ENCODE assay signal across 8 cellular contexts in genomic region chr2:176582990-176583481, GRCh38.
A peak's percentile ranks its signal among the peaks of the same experiment; 100 is the strongest.
DNase-seq lines count a peak whose midpoint lies in the region; ATAC-seq, FAIRE-seq and TF ChIP-seq lines count a peak whose summit lies in the region.

No MANE protein-coding gene starts in this region.

- H3K36me3 ChIP-seq in IMR-90 (ENCODE audit: control insufficient read depth, insufficient read depth, low read length) (no peaks in the 10 kb centered on the region), bronchial epithelial cell (ENCODE audit: control insufficient read depth, insufficient read depth, low read length) (no peaks in the 10 kb centered on the region), Karpas-422 (ENCODE audit: insufficient read depth, low read length) (no peaks in the 10 kb centered on the region)

- POLR2A ChIA-PET in IMR-90 (lab: Charles Lee; ENCODE audit: unreplicated experiment), result no interaction called here

- TF ChIP-seq POLR2A in IMR-90 (IDR thresholded peaks at IDR 0.05; ENCODE audit: low read depth, low read length), result no peak

- no peak overlapping the region for H3K4ac ChIP-seq in IMR-90 (ENCODE audit: low read depth, low read length)

- no peak overlapping the region for H2BK15ac ChIP-seq in IMR-90 (ENCODE audit: low read depth, low read length)

- H3K14ac ChIP-seq in IMR-90 (replicated peaks; ENCODE audit: low read depth, low read length), result no peak overlapping the region

- H3K4me1 Mint-ChIP-seq in mesothelial cell of epicardium, result peaks cover 36% of the 10 kb centered on the region

- H3K27me3 ChIP-seq in IMR-90 (ENCODE audit: control insufficient read depth, insufficient read depth, low read length), result no peaks in the 10 kb centered on the region; the same call in 1 of the 2 replicates
- no peaks in the 10 kb centered on the region for H3K27me3 ChIP-seq in bronchial epithelial cell (ENCODE audit: control insufficient read depth, insufficient read depth, low read length)
- H3K27me3 ChIP-seq in Karpas-422 (ENCODE audit: low read length), result no peaks in the 10 kb centered on the region

- H3K23ac ChIP-seq in IMR-90 (ENCODE audit: low read depth, low read length), result no peak overlapping the region

- BruUV-seq in IMR-90 (replicated peaks; lab: Mats Ljungman, UMichigan), result no TSS peak

- no peak overlapping the region for H2AK5ac ChIP-seq in IMR-90 (ENCODE audit: low read depth, low read length)

- H4K8ac ChIP-seq in IMR-90 (ENCODE audit: low read depth in 2 of 2, low read length in 2 of 2), result no peak overlapping the region

- H4K20me1 ChIP-seq in IMR-90 (ENCODE audit: insufficient read depth, low read length) (no peaks in the 10 kb centered on the region), Karpas-422 (ENCODE audit: insufficient read depth, low read depth, low read length) (no peaks in the 10 kb centered on the region)

- intact Hi-C loops in IMR-90 (cut with micrococcal nuclease), result no loop called here

- H3K18ac ChIP-seq in IMR-90 (ENCODE audit: low read depth, low read length), result no peak overlapping the region

- H3K56ac ChIP-seq in IMR-90 (ENCODE audit: extremely low read depth, insufficient read depth, low read length), result no peak overlapping the region

- H3K4me3 ChIP-seq in AG10803 (ENCODE audit: low read length), result no peak overlapping the region
- no peak overlapping the region for H3K4me3 ChIP-seq in IMR-90 (ENCODE audit: insufficient read depth, low read depth, low read length)
- H3K4me3 ChIP-seq in bronchial epithelial cell (ENCODE audit: low read depth, low read length), result no peak overlapping the region
- H3K4me3 ChIP-seq in Karpas-422 (ENCODE audit: low read length), result no peak overlapping the region

- no peak overlapping the region for H2AK9ac ChIP-seq in IMR-90 (replicated peaks; ENCODE audit: low read depth, low read length, poor library complexity)

- no peaks in the 10 kb centered on the region for H3K9me2 ChIP-seq in Karpas-422 (replicated peaks; ENCODE audit: insufficient read depth, low read length)

- no peak overlapping the region for H3K9ac ChIP-seq in IMR-90 (ENCODE audit: low read depth, low read length)
- no peak overlapping the region for H3K9ac ChIP-seq in Karpas-422 (ENCODE audit: low read length)

- no peak overlapping the region for H4K5ac ChIP-seq in IMR-90 (ENCODE audit: low read depth, low read length)

- H3K27ac Mint-ChIP-seq in mesothelial cell of epicardium, result peak overlapping the region; percentile 89

- H2AFZ ChIP-seq in IMR-90 (replicated peaks; ENCODE audit: low read length, poor library complexity) (no peak overlapping the region), Karpas-422 (ENCODE audit: low read length) (no peak overlapping the region)

- FAIRE-seq in bronchial epithelial cell (lab: Jason Lieb, UNC), result no peak

- CTCF ChIA-PET in IMR-90 (lab: Yijun Ruan, JAX), result interaction anchor here (0.7 to 1.5 kb wide), 3 partner anchors 10 to 485 kb away, joined by 3 to 6 read pairs (median 3); no protein-coding TSS in a partner anchor

- peaks cover 2% of the 10 kb centered on the region for H3K36me3 Mint-ChIP-seq in mesothelial cell of epicardium

- peaks cover 4% of the 10 kb centered on the region; the same call in 1 of the 2 replicates for H3K4me1 ChIP-seq in IMR-90 (ENCODE audit: control insufficient read depth, insufficient read depth, low read length)
- no peaks in the 10 kb centered on the region for H3K4me1 ChIP-seq in Karpas-422 (ENCODE audit: low read length)

- no peak overlapping the region for H2BK20ac ChIP-seq in IMR-90 (ENCODE audit: low read depth, low read length)

- TF ChIP-seq RAD21 in IMR-90 (IDR thresholded peaks at IDR 0.05; ENCODE audit: low read length), result no peak

- dilution Hi-C loops in IMR-90 (cut with HindIII; ENCODE audit: low sequenced_read_pairs, unreplicated experiment), result no loop called here

- H3K9me3 Mint-ChIP-seq in mesothelial cell of epicardium, result peaks cover 3% of the 10 kb centered on the region

- H3K4me2 ChIP-seq in IMR-90 (ENCODE audit: low read depth, low read length) (no peak overlapping the region), Karpas-422 (ENCODE audit: low read depth, low read length, poor library complexity, severe bottlenecking) (no peak overlapping the region)

- H3K4me3 Mint-ChIP-seq in mesothelial cell of epicardium, result no peak overlapping the region

- H4K91ac ChIP-seq in IMR-90 (ENCODE audit: insufficient read depth, low read depth, low read length), result no peak overlapping the region

- peak; percentile 91 for DNase-seq in AG10803 (ENCODE audit: low read depth)
- DNase-seq in IMR-90, result peak; percentile 97
- peak; percentile 97 for DNase-seq in bronchial epithelial cell (ENCODE audit: low read depth)
- DNase-seq in mesothelial cell of epicardium (ENCODE audit: low spot score in 2 of 2, unreplicated experiment in 2 of 2), result no peak
- DNase-seq in Karpas-422, result no peak

- no peaks in the 10 kb centered on the region for H3K79me1 ChIP-seq in IMR-90 (ENCODE audit: low read depth in 1 of 2, low read length in 2 of 2)

- no peaks in the 10 kb centered on the region for H3K9me1 ChIP-seq in IMR-90 (ENCODE audit: insufficient read depth, low read length)

- peaks cover 6% of the 10 kb centered on the region for H3K27me3 Mint-ChIP-seq in mesothelial cell of epicardium (ENCODE audit: low read depth)

- H2BK120ac ChIP-seq in IMR-90 (ENCODE audit: low read depth, low read length), result no peak overlapping the region

- peak overlapping the region; percentile 35 for H2BK5ac ChIP-seq in IMR-90 (ENCODE audit: low read depth, low read length, poor library complexity, severe bottlenecking)

- no peaks in the 10 kb centered on the region for H3K79me2 ChIP-seq in Karpas-422 (ENCODE audit: low read length)

- ATAC-seq in IMR-90 (ENCODE audit: low read depth), result peak; percentile 98
- ATAC-seq in GM18511 (IDR thresholded peaks at IDR 0.05; ENCODE audit: unreplicated experiment), result no peak
- ATAC-seq in HG02588 (IDR thresholded peaks at IDR 0.05; ENCODE audit: unreplicated experiment), result no peak
- ATAC-seq in GM18870 (IDR thresholded peaks at IDR 0.05; ENCODE audit: unreplicated experiment), result no peak

- no peaks in the 10 kb centered on the region for H3K9me3 ChIP-seq in IMR-90 (ENCODE audit: control insufficient read depth, insufficient read depth, low read length)
- H3K9me3 ChIP-seq in Karpas-422 (ENCODE audit: low read length), result no peaks in the 10 kb centered on the region

- H3K27ac ChIP-seq in IMR-90 (ENCODE audit: insufficient read depth, low read length) (no peak overlapping the region), Karpas-422 (ENCODE audit: low read length) (no peak overlapping the region)

- no CpG with 5 or more reads among the region's 2 CpGs for WGBS in IMR-90 (ENCODE audit: extremely low coverage in 2 of 2, insufficient read length in 1 of 2), 2 experiments

- TF ChIP-seq CTCF in AG10803 (conservative IDR thresholded peaks at IDR 0.05; ENCODE audit: low read length) (no peak), IMR-90 (conservative IDR thresholded peaks at IDR 0.05; ENCODE audit: low read depth, low read length) (no peak), bronchial epithelial cell (IDR thresholded peaks at IDR 0.05; ENCODE audit: insufficient read depth, low read length, severe bottlenecking) (no peak), mesothelial cell of epicardium (IDR thresholded peaks at IDR 0.05; ENCODE audit: unreplicated experiment) (no peak)

- in situ Hi-C loops in IMR-90 (cut with MboI; ENCODE audit: low sequenced_read_pairs), result no loop called here

TF ChIP-seq in IMR-90, 13 proteins besides CTCF, POLR2A, EP300 and RAD21:
- TF ChIP-seq MAFK (IDR thresholded peaks at IDR 0.05; ENCODE audit: low read depth, low read length), result peak; percentile 22; the same call in 1 of the 2 replicates
- no peak for TF ChIP-seq MXI1 (IDR thresholded peaks at IDR 0.05; ENCODE audit: borderline replicate concordance, low read depth, low read length)
- TF ChIP-seq BHLHE40 (IDR thresholded peaks at IDR 0.05; ENCODE audit: low read depth, low read length), result 0 out of 2 replicates have a peak, but pooled peaks have one; percentile 26
- TF ChIP-seq ELK1 (IDR thresholded peaks at IDR 0.05; ENCODE audit: borderline replicate concordance, low read depth, low read length), result no peak
- TF ChIP-seq FOS (IDR thresholded peaks at IDR 0.05; ENCODE audit: low read depth, low read length), result peak; percentile 95
- TF ChIP-seq MAZ (IDR thresholded peaks at IDR 0.05; ENCODE audit: borderline replicate concordance, low read depth, low read length), result peak; percentile 77; the same call in 1 of the 2 replicates
- TF ChIP-seq USF2 (IDR thresholded peaks at IDR 0.05; ENCODE audit: low read depth, low read length), result no peak
- TF ChIP-seq CEBPB (IDR thresholded peaks at IDR 0.05; ENCODE audit: low read depth, low read length), result peak; percentile 38; the same call in 1 of the 2 replicates
- no peak for TF ChIP-seq CHD1 (IDR thresholded peaks at IDR 0.05; ENCODE audit: low read depth, low read length)
- TF ChIP-seq RCOR1 (IDR thresholded peaks at IDR 0.05; ENCODE audit: insufficient replicate concordance, low read length), result no peak
- no peak for TF ChIP-seq NFE2L2 (IDR thresholded peaks at IDR 0.05; ENCODE audit: low read depth, low read length)

Comparison
In these comparisons a context has a peak if more than half of its experiments do, and no peak if none do; other contexts are left out.
1. DNase-seq: peak in AG10803 (single experiment), IMR-90 (single experiment) and bronchial epithelial cell (single experiment); none in mesothelial cell of epicardium (0 of 2) and Karpas-422 (single experiment).